ENCODE assay signal across 22 cellular contexts in genomic region chr6:147220345-147220744, GRCh38.
"Had no signal": no experiment of that assay in that cellular context is flagged by ENCODE, and none has a peak within 500 bp of the region (broad histone marks: within the 10 kb centered on the region; RNA-seq: fewer than 3 reads in every experiment).

No MANE protein-coding gene starts in this region.

- H3K27ac Mint-ChIP-seq: IgD-negative memory B cell had no signal

- H3K9me3 ChIP-seq: SK-N-SH had no signal

- DNase-seq: KBM-7, MM.1S, NCI-H1092 treated with DMSO at 0.1 percent for 48 hours, NCI-H1436, NCI-H187, NCI-H2029, NCI-H2081 treated with DMSO at 0.1 percent for 48 hours, NCI-H2171, NCI-H226, NCI-H446, NCI-H510A, NCI-H524 treated with DMSO at 0.1 percent for 48 hours, NCI-H69, NCI-H774, PC-3, SHP77, SK-N-SH, SW 1271, T-helper 1 cell had no signal

- H3K27ac ChIP-seq: RWPE1 had no signal

- H3K27me3 Mint-ChIP-seq: IgD-negative memory B cell had no signal

- H3K9me3 Mint-ChIP-seq: IgD-negative memory B cell had no signal

- H3K4me3 Mint-ChIP-seq: IgD-negative memory B cell had no signal

- ATAC-seq: Panc1, PC-3 had no signal
